ENCODE assay signal across 12 cellular contexts in genomic region chr22:32558681-32559355, GRCh38.
DNase-seq lines count a peak whose midpoint lies in the region; ATAC-seq, FAIRE-seq and TF ChIP-seq lines count a peak whose summit lies in the region.
"Had no signal": no experiment of that assay in that cellular context is flagged by ENCODE, and none has a peak within 500 bp of the region (broad histone marks: within the 10 kb centered on the region; RNA-seq: fewer than 3 reads in every experiment).

No MANE protein-coding gene starts in this region.

- WGBS in right cardiac atrium = 75% methylated on average over 7 of the region's 7 CpGs
- WGBS in thyroid gland, 2 donors = 69 to 85% methylated on average over 7 of the region's 7 CpGs

- no peak overlapping the region for H2AFZ ChIP-seq in astrocyte (ENCODE audit: low read depth, low read length)

- no peak overlapping the region for H3K27ac ChIP-seq in astrocyte (ENCODE audit: low read depth, low read length)
- no peak overlapping the region for H3K27ac ChIP-seq in right cardiac atrium (ENCODE audit: low read length)
- peak overlapping the region in 1 of 3 donors; percentile 22 for H3K27ac ChIP-seq in thyroid gland

- H3K4me3 Mint-ChIP-seq in astrocyte (ENCODE audit: unreplicated experiment) = peak overlapping the region; percentile 10
- H3K4me3 Mint-ChIP-seq: activated B cell treated with CpG ODN at 0.5 μM for 24 hours; central memory CD8-positive, alpha-beta T cell had no signal

- POLR2A ChIA-PET in GM10248 (lab: Yijun Ruan, JAX) = no interaction called here

- H3K4me1 Mint-ChIP-seq in astrocyte (ENCODE audit: low read depth, unreplicated experiment) = peaks cover 9% of the 10 kb centered on the region
- H3K4me1 Mint-ChIP-seq: activated B cell treated with CpG ODN at 0.5 μM for 24 hours; central memory CD8-positive, alpha-beta T cell had no signal

- no peak overlapping the region for H3K27ac Mint-ChIP-seq in astrocyte (ENCODE audit: unreplicated experiment)
- H3K27ac Mint-ChIP-seq: activated B cell treated with CpG ODN at 0.5 μM for 24 hours had no signal

- H3K27me3 ChIP-seq in astrocyte (ENCODE audit: insufficient read depth, low read length) = no peaks in the 10 kb centered on the region
- H3K27me3 ChIP-seq in right cardiac atrium (ENCODE audit: control insufficient read depth, insufficient read depth) = no peaks in the 10 kb centered on the region
- H3K27me3 ChIP-seq in thyroid gland = no peaks in the 10 kb centered on the region

- CTCF ChIA-PET in GM10248 (lab: Yijun Ruan, JAX) = interaction anchor here (1.0 kb wide), 1 partner anchor 30 kb away, joined by 4 read pairs; no protein-coding TSS in a partner anchor

- H3K36me3 ChIP-seq in astrocyte (ENCODE audit: insufficient read depth, low read length) (no peaks in the 10 kb centered on the region), thyroid gland (no peaks in the 10 kb centered on the region)

- peak; percentile 64 to 93 for ATAC-seq in right cardiac atrium

- H3K4me1 ChIP-seq in astrocyte (ENCODE audit: insufficient read depth, low read length) (peaks cover 11% of the 10 kb centered on the region), right cardiac atrium (ENCODE audit: control insufficient read depth, insufficient read depth, low read length) (peaks cover 14% of the 10 kb centered on the region), thyroid gland (peaks cover 0 to 19% of the 10 kb centered on the region in 2 donors)

- no peaks in the 10 kb centered on the region for H3K9me3 Mint-ChIP-seq in astrocyte (ENCODE audit: unreplicated experiment)
- H3K9me3 Mint-ChIP-seq: activated B cell treated with CpG ODN at 0.5 μM for 24 hours; central memory CD8-positive, alpha-beta T cell had no signal

- TF ChIP-seq CTCF in astrocyte (IDR thresholded peaks at IDR 0.05; ENCODE audit: insufficient read depth, low read depth, low read length) = no peak
- no peak for TF ChIP-seq CTCF in thyroid gland (IDR thresholded peaks at IDR 0.05)
- TF ChIP-seq CTCF in GM10248 (IDR thresholded peaks at IDR 0.05; ENCODE audit: control extremely low read depth, extremely low read depth, low read depth, missing control alignments) = no peak

- intact Hi-C loops in right cardiac atrium (cut with DNase I) = no loop called here
- intact Hi-C loops in thyroid gland (cut with DNase I) = no loop called here

- no peaks in the 10 kb centered on the region for H3K79me2 ChIP-seq in astrocyte (ENCODE audit: insufficient read depth, low read length)

- FAIRE-seq in astrocyte (lab: Jason Lieb, UNC) = no peak
- FAIRE-seq: GM18507 had no signal

- H3K27me3 Mint-ChIP-seq in astrocyte (ENCODE audit: low read depth, unreplicated experiment) = peaks cover 6% of the 10 kb centered on the region

- H3K4me3 ChIP-seq in astrocyte (ENCODE audit: insufficient read depth, low read depth, low read length) (no peak overlapping the region), right cardiac atrium (ENCODE audit: low read length) (no peak overlapping the region), thyroid gland (replicated peaks in 1 of 3) (no peak overlapping the region)

- peak overlapping the region; percentile 28 for H3K4me2 ChIP-seq in astrocyte (ENCODE audit: low read length)

- H4K20me1 ChIP-seq in astrocyte (ENCODE audit: insufficient read depth, low read length) = no peaks in the 10 kb centered on the region

- no peaks in the 10 kb centered on the region for H3K36me3 Mint-ChIP-seq in astrocyte (ENCODE audit: low read depth, unreplicated experiment)

- DNase-seq in HT1080 (ENCODE audit: low read depth) (peak; percentile 95), astrocyte (ENCODE audit: low read depth) (peak; percentile 72), right cardiac atrium (peak; percentile 82 to 87 (median 85)), thyroid gland (peak; percentile 14 to 26), NCI-H1105 treated with DMSO at 0.1 percent for 48 hours (lab: John Stamatoyannopoulos, UW) (no peak), GM10248 (ENCODE audit: extremely low spot score) (no peak), T-helper 2 cell (no peak)
- no peak for DNase-seq in activated effector memory CD4-positive, alpha-beta T cell treated with Interleukin-2 at 50 U/mL for 16 hours
- DNase-seq: activated B cell treated with CpG ODN at 0.5 μM for 24 hours, NCI-H2029 had no signal

- H3K9ac ChIP-seq in astrocyte (ENCODE audit: low read length) = no peak overlapping the region

- no peak for TF ChIP-seq POLR2A in thyroid gland (IDR thresholded peaks at IDR 0.05)

- H3K9me3 ChIP-seq in astrocyte (ENCODE audit: insufficient read depth, low read depth, low read length) (no peaks in the 10 kb centered on the region), right cardiac atrium (ENCODE audit: control insufficient read depth, low read length) (no peaks in the 10 kb centered on the region), thyroid gland (no peaks in the 10 kb centered on the region)

Comparison
In these comparisons a context has a peak if more than half of its experiments do, and no peak if none do; other contexts are left out.
1. DNase-seq: peak in HT1080 (single experiment), astrocyte (single experiment), right cardiac atrium (3 of 3) and thyroid gland (2 of 2); none in NCI-H1105 treated with DMSO at 0.1 percent for 48 hours (single experiment), GM10248 (single experiment), activated effector memory CD4-positive, alpha-beta T cell treated with Interleukin-2 at 50 U/mL for 16 hours (single experiment) and T-helper 2 cell (0 of 5).